Comparison of ENCODE assay signal across 16 cellular contexts in genomic region chr5:168109441-168109840, GRCh38.
DNase-seq lines count a peak whose midpoint lies in the region; ATAC-seq, FAIRE-seq and TF ChIP-seq lines count a peak whose summit lies in the region.
"Had no signal": no experiment of that assay in that cellular context is flagged by ENCODE, and none has a peak within 500 bp of the region (broad histone marks: within the 10 kb centered on the region; RNA-seq: fewer than 3 reads in every experiment).

No MANE protein-coding gene starts in this region.

- peak overlapping the region; percentile 28 for H2BK120ac ChIP-seq in H1 (replicated peaks; ENCODE audit: low read depth, low read length)

- no peak overlapping the region for H4K8ac ChIP-seq in H1 (ENCODE audit: extremely low read depth, insufficient read depth, low read length)

- no peak overlapping the region for H3K4ac ChIP-seq in H1 (replicated peaks; ENCODE audit: insufficient read length, low read depth, low read length)

- no peak overlapping the region for H2AFZ ChIP-seq in H1 (ENCODE audit: low read length)
- no peak overlapping the region for H2AFZ ChIP-seq in smooth muscle cell (ENCODE audit: low read depth)

- CTCF ChIA-PET in HEK293 (lab: Yijun Ruan, JAX) (interaction anchor here (0.6 to 1.3 kb wide), 5 partner anchors 14 to 137 kb away, joined by 3 to 6 read pairs (median 3); no protein-coding TSS in a partner anchor), H1 (lab: Charles Lee; ENCODE audit: partially characterized antibody) (interaction anchor here (1.3 to 14.3 kb wide), 2 partner anchors 70 to 109 kb away, joined by 4 to 192 read pairs; no protein-coding TSS in a partner anchor)

- H4K91ac ChIP-seq in H1 (replicated peaks; ENCODE audit: insufficient read length, low read length): no peak overlapping the region

- POLR2A ChIA-PET in HEK293 (lab: Yijun Ruan, JAX): no interaction called here
- POLR2A ChIA-PET in H1 (lab: Charles Lee; ENCODE audit: partially characterized antibody): no interaction called here

- H2BK15ac ChIP-seq in H1 (ENCODE audit: low read length): 0 out of 2 replicates have a peak overlapping the region, but pooled peaks have one; percentile 46

- H3K27me3 ChIP-seq in H1 (replicated peaks in 1 of 4; ENCODE audit: control insufficient read depth in 3 of 4, extremely low read depth in 1 of 4, insufficient read depth in 3 of 4, low read length in 3 of 4) (no peaks in the 10 kb centered on the region), smooth muscle cell (ENCODE audit: low read depth) (no peaks in the 10 kb centered on the region)

- H4K5ac ChIP-seq in H1 (ENCODE audit: insufficient read length, low read depth, low read length): no peak overlapping the region

- no peak overlapping the region for H3K9ac ChIP-seq in H1 (replicated peaks in 1 of 4; ENCODE audit: extremely low read depth in 1 of 4, low read depth in 3 of 4, low read length in 3 of 4)
- no peak overlapping the region for H3K9ac ChIP-seq in smooth muscle cell (ENCODE audit: low read depth)

- peak; percentile 64 for DNase-seq in AG20443 (ENCODE audit: low spot score)
- no peak for DNase-seq in H1 (ENCODE audit: low read depth in 1 of 2, low spot score in 2 of 2)
- no peak for DNase-seq in smooth muscle cell (lab: John Stamatoyannopoulos, UW; ENCODE audit: unreplicated experiment)
- no peak for DNase-seq in mucosa of gallbladder (ENCODE audit: low spot score)
- DNase-seq in mucosa of descending colon: no peak
- DNase-seq: ACHN; CD8-positive, alpha-beta T cell; COR-L47; DMS153; DND-41; GF-D8; HCEC 1CT had no signal

- FAIRE-seq in H1 (lab: Jason Lieb, UNC): no peak
- FAIRE-seq: D721Med, K562 had no signal

- H3K9me3 ChIP-seq in HEK293 (ENCODE audit: control insufficient read depth, insufficient read depth, low read depth, low read length) (no peaks in the 10 kb centered on the region), H1 (ENCODE audit: insufficient read depth in 2 of 2, low read depth in 1 of 2, low read length in 1 of 2) (no peaks in the 10 kb centered on the region), smooth muscle cell (replicated peaks; ENCODE audit: low read depth) (no peaks in the 10 kb centered on the region), mucosa of descending colon (no peaks in the 10 kb centered on the region)

- 82% methylated on average over 5 of the region's 5 CpGs; no CpG with 5 or more reads in 1 of the 2 experiments for WGBS in H1 (ENCODE audit: extremely low coverage in 1 of 2, insufficient coverage in 1 of 2, insufficient read length in 1 of 2, insufficient replicate concordance in 2 of 2, low coverage in 1 of 2, low lambda C conversion rate in 2 of 2, missing lambda C conversion rate in 1 of 2), 2 experiments
- 41% methylated on average over 5 of the region's 5 CpGs for WGBS in smooth muscle cell (ENCODE audit: low lambda C conversion rate)

- H3K4me3 ChIP-seq in HEK293 (ENCODE audit: low read depth, low read length): no peak overlapping the region
- H3K4me3 ChIP-seq in H1 (ENCODE audit: extremely low read depth in 1 of 4, insufficient read depth in 2 of 4, low read depth in 3 of 4, low read length in 4 of 4): no peak overlapping the region
- no peak overlapping the region for H3K4me3 ChIP-seq in smooth muscle cell
- no peak overlapping the region for H3K4me3 ChIP-seq in mucosa of descending colon
- H3K4me3 ChIP-seq: K562 had no signal

- TF ChIP-seq CTCF in HEK293 (tag by site-specific recombination; IDR thresholded peaks at IDR 0.05): no peak
- TF ChIP-seq CTCF in H1 (IDR thresholded peaks at IDR 0.05; ENCODE audit: control extremely low read depth in 1 of 3, insufficient read depth in 1 of 3, low read depth in 1 of 3, low read length in 3 of 3): no peak
- no peak for TF ChIP-seq CTCF in smooth muscle cell (IDR thresholded peaks at IDR 0.05; ENCODE audit: borderline replicate concordance, insufficient read depth, poor library complexity, severe bottlenecking)
- TF ChIP-seq CTCF in mucosa of descending colon (IDR thresholded peaks at IDR 0.05): no peak

- H2BK5ac ChIP-seq in H1 (ENCODE audit: low read depth, low read length): no peak overlapping the region

- no peaks in the 10 kb centered on the region for H4K20me1 ChIP-seq in H1 (replicated peaks in 1 of 2; ENCODE audit: control insufficient read depth in 1 of 2, insufficient read depth in 2 of 2, low read length in 2 of 2)
- no peaks in the 10 kb centered on the region for H4K20me1 ChIP-seq in smooth muscle cell (ENCODE audit: low read depth)

- H3K14ac ChIP-seq in H1 (ENCODE audit: insufficient read length): no peak overlapping the region

- H3K79me2 ChIP-seq in H1 (ENCODE audit: control insufficient read depth in 1 of 2, insufficient read depth in 2 of 2, low read length in 2 of 2) (no peaks in the 10 kb centered on the region), smooth muscle cell (ENCODE audit: low read depth) (no peaks in the 10 kb centered on the region)

- H3K23me2 ChIP-seq in H1 (ENCODE audit: low read depth, low read length): no peaks in the 10 kb centered on the region; the same call in 1 of the 2 replicates

- H3K36me3 ChIP-seq in HEK293 (ENCODE audit: control insufficient read depth in 2 of 2, insufficient read depth in 1 of 2, low read length in 2 of 2): no peaks in the 10 kb centered on the region
- H3K36me3 ChIP-seq in H1 (ENCODE audit: control insufficient read depth in 2 of 4, insufficient read depth in 4 of 4, low read length in 3 of 4): no peaks in the 10 kb centered on the region
- H3K36me3 ChIP-seq in smooth muscle cell (ENCODE audit: low read depth): no peaks in the 10 kb centered on the region
- no peaks in the 10 kb centered on the region for H3K36me3 ChIP-seq in mucosa of descending colon (ENCODE audit: low read depth)

- H3F3A ChIP-seq in smooth muscle cell (ENCODE audit: low read depth): no peaks in the 10 kb centered on the region

- intact Hi-C loops in mucosa of descending colon (cut with DNase I, micrococcal nuclease): no loop called here

- H3K27ac ChIP-seq in HEK293 (ENCODE audit: extremely low read depth, low read depth, low read length): no peak overlapping the region
- H3K27ac ChIP-seq in H1 (ENCODE audit: low read depth, low read length): no peak overlapping the region
- no peak overlapping the region for H3K27ac ChIP-seq in smooth muscle cell (ENCODE audit: low read depth)

- H2BK20ac ChIP-seq in H1 (ENCODE audit: low read length): no peak overlapping the region

- H3K4me2 ChIP-seq in H1 (ENCODE audit: insufficient read depth in 1 of 2, low read depth in 2 of 2, low read length in 2 of 2) (no peak overlapping the region), smooth muscle cell (peak overlapping the region; percentile 58)

- H3K56ac ChIP-seq in H1 (replicated peaks; ENCODE audit: insufficient read length, low read depth, low read length): no peak overlapping the region

- no peak overlapping the region for H2BK12ac ChIP-seq in H1 (ENCODE audit: low read depth, low read length)

- H3K23ac ChIP-seq in H1 (ENCODE audit: insufficient read length): no peak overlapping the region

- no peak for TF ChIP-seq RAD21 in H1 (IDR thresholded peaks at IDR 0.05 in 1 of 2, conservative IDR thresholded peaks at IDR 0.05 in 1 of 2; ENCODE audit: low read depth in 2 of 2, low read length in 2 of 2)

- H2AK5ac ChIP-seq in H1 (ENCODE audit: low read depth, low read length): no peak overlapping the region

- H3K18ac ChIP-seq in H1 (ENCODE audit: extremely low read depth, low read length): no peak overlapping the region

- H3K4me1 ChIP-seq in HEK293 (ENCODE audit: control insufficient read depth, insufficient read depth, low read length) (no peaks in the 10 kb centered on the region), H1 (replicated peaks in 1 of 4; ENCODE audit: control insufficient read depth in 3 of 4, insufficient read depth in 4 of 4, low read length in 3 of 4) (peaks cover 10 to 18% (median 13%) of the 10 kb centered on the region in 4 experiments; a peak in 6 of 7 replicates), smooth muscle cell (ENCODE audit: low read depth) (peaks cover 14% of the 10 kb centered on the region), mucosa of descending colon (ENCODE audit: low read depth) (peaks cover 11% of the 10 kb centered on the region)

- TF ChIP-seq POLR2A in H1 (IDR thresholded peaks at IDR 0.05; ENCODE audit: control extremely low read depth in 1 of 2, low read depth in 2 of 2, low read length in 2 of 2): no peak

- ATAC-seq in GM21526 (IDR thresholded peaks at IDR 0.05; ENCODE audit: low FRiP score, unreplicated experiment): no peak
- ATAC-seq in mucosa of descending colon: no peak
- ATAC-seq: CD8-positive, alpha-beta T cell; K562 had no signal

- H3K79me1 ChIP-seq in H1 (ENCODE audit: low read depth, low read length): no peaks in the 10 kb centered on the region

- TF ChIP-seq EP300 in H1 (IDR thresholded peaks at IDR 0.05; ENCODE audit: borderline replicate concordance in 1 of 2, low read depth in 2 of 2, low read length in 2 of 2): no peak

TF ChIP-seq in HEK293, 187 proteins besides CTCF, POLR2A, EP300 and RAD21:
- no peak for TF ChIP-seq ZNF837 (tag by site-specific recombination; IDR thresholded peaks at IDR 0.05)
- TF ChIP-seq ZBTB20 (tag by site-specific recombination; IDR thresholded peaks at IDR 0.05): 0 out of 2 replicates have a peak, but pooled peaks have one; percentile 15
TF ChIP-seq in HEK293: peak in this region for 1.

TF ChIP-seq in H1, 55 proteins besides CTCF, POLR2A, EP300 and RAD21:
- TF ChIP-seq ATF3 (IDR thresholded peaks at IDR 0.05; ENCODE audit: insufficient read depth, low read depth, low read length) (no peak), SIX5 (IDR thresholded peaks at IDR 0.05; ENCODE audit: low read depth, low read length) (no peak), SP1 (IDR thresholded peaks at IDR 0.05; ENCODE audit: low read depth, low read length) (no peak)
